13 cellular contexts compared by ENCODE assay signal in the genomic region with DNA sequence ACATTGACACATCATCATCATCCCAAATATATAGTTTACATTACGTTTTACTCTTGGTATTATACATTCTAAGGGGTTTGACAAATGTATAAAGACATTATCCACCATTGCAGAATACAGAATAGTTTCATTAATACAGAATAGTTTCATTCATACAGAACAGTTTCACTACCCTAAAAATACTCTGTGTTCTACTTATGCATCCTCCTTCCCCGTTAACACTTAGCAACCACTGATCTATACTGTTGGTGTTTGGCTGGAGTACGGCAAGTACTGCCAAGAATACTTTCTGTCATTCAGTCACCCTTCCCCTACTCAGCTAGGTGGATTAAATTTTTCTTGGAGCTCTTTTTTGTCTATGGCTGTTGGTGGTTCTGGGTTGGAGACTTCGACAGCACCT. TPM values are rescaled to one million over a fixed set of nuclear protein-coding genes. Genes with fewer than 3 reads are reported as not detected.
A peak's percentile ranks its signal among the peaks of the same experiment; 100 is the strongest.
DNase-seq lines count a peak whose midpoint lies in the region; ATAC-seq and TF ChIP-seq lines count a peak whose summit lies in the region.
"Had no signal": no experiment of that assay in that cellular context is flagged by ENCODE, and none has a peak within 500 bp of the region (broad histone marks: within the 10 kb centered on the region; RNA-seq: fewer than 3 reads in every experiment).

No MANE protein-coding gene starts in this region.

- no peak for TF ChIP-seq CTCF in GM10248 (IDR thresholded peaks at IDR 0.05; ENCODE audit: control extremely low read depth, extremely low read depth, low read depth, missing control alignments)

- POLR2A ChIA-PET in activated CD4-positive, alpha-beta T cell treated with anti-CD3 and anti-CD28 coated beads for 36 hours (lab: Charles Lee), result no interaction called here
- POLR2A ChIA-PET in GM10248 (lab: Yijun Ruan, JAX), result no interaction called here

- H3K27me3 Mint-ChIP-seq in activated CD4-positive, alpha-beta T cell treated with anti-CD3 and anti-CD28 coated beads for 36 hours, result no peaks in the 10 kb centered on the region
- H3K27me3 Mint-ChIP-seq: activated naive CD8-positive, alpha-beta T cell treated with anti-CD3 and anti-CD28 coated beads, Interleukin-2, amount 10 ng/mL, durations not matched to agents 7 days and 5 days had no signal

- CTCF ChIA-PET in activated CD4-positive, alpha-beta T cell treated with anti-CD3 and anti-CD28 coated beads for 36 hours (lab: Charles Lee), result no interaction called here
- CTCF ChIA-PET in GM10248 (lab: Yijun Ruan, JAX), result no interaction called here

- DNase-seq in foreskin melanocyte (peak; percentile 29), GM10248 (ENCODE audit: extremely low spot score) (no peak), SW 1271 (lab: John Stamatoyannopoulos, UW) (no peak)
- DNase-seq in activated CD4-positive, alpha-beta T cell treated with anti-CD3 and anti-CD28 coated beads for 36 hours, result no peak
- DNase-seq: activated naive CD8-positive, alpha-beta T cell treated with anti-CD3 and anti-CD28 coated beads, Interleukin-2, amount 10 ng/mL, durations not matched to agents 7 days and 5 days; dorsolateral prefrontal cortex; heart left ventricle; NCI-H226; retina; SK-N-SH had no signal

- ATAC-seq in GM18909 (IDR thresholded peaks at IDR 0.05; ENCODE audit: poor library complexity, unreplicated experiment) (peak; percentile 99), GM21619 (IDR thresholded peaks at IDR 0.05; ENCODE audit: unreplicated experiment) (peak; percentile 99), HG03135 (IDR thresholded peaks at IDR 0.05; ENCODE audit: unreplicated experiment) (peak; percentile 98)
- ATAC-seq in activated CD4-positive, alpha-beta T cell treated with anti-CD3 and anti-CD28 coated beads for 36 hours, result no peak

- H3K27ac Mint-ChIP-seq in activated CD4-positive, alpha-beta T cell treated with anti-CD3 and anti-CD28 coated beads for 36 hours, result no peak overlapping the region
- H3K27ac Mint-ChIP-seq: activated naive CD8-positive, alpha-beta T cell treated with anti-CD3 and anti-CD28 coated beads, Interleukin-2, amount 10 ng/mL, durations not matched to agents 7 days and 5 days had no signal

- H3K4me3 Mint-ChIP-seq in activated CD4-positive, alpha-beta T cell treated with anti-CD3 and anti-CD28 coated beads for 36 hours, result no peak overlapping the region
- H3K4me3 Mint-ChIP-seq: activated naive CD8-positive, alpha-beta T cell treated with anti-CD3 and anti-CD28 coated beads, Interleukin-2, amount 10 ng/mL, durations not matched to agents 7 days and 5 days had no signal

- intact Hi-C loops in activated CD4-positive, alpha-beta T cell treated with anti-CD3 and anti-CD28 coated beads for 36 hours (cut with DNase I, micrococcal nuclease), result loop anchor here in 1 of 2 experiments (10.0 kb wide), 1 partner anchor 715 kb away; no protein-coding TSS in a partner anchor

- no peaks in the 10 kb centered on the region for H3K4me1 Mint-ChIP-seq in activated CD4-positive, alpha-beta T cell treated with anti-CD3 and anti-CD28 coated beads for 36 hours

- H3K36me3 Mint-ChIP-seq in activated CD4-positive, alpha-beta T cell treated with anti-CD3 and anti-CD28 coated beads for 36 hours (ENCODE audit: low read depth), result no peaks in the 10 kb centered on the region

- H3K9me3 Mint-ChIP-seq in activated CD4-positive, alpha-beta T cell treated with anti-CD3 and anti-CD28 coated beads for 36 hours (ENCODE audit: low read depth), result no peaks in the 10 kb centered on the region
- H3K9me3 Mint-ChIP-seq: activated naive CD8-positive, alpha-beta T cell treated with anti-CD3 and anti-CD28 coated beads, Interleukin-2, amount 10 ng/mL, durations not matched to agents 7 days and 5 days had no signal

RNA-seq across cellular contexts. Expression of a gene that starts 33.4 kb away (rescaled TPM):
- under 1 TPM; 0.37 to 0.53 TPM for total RNA-seq in activated CD4-positive, alpha-beta T cell treated with anti-CD3 and anti-CD28 coated beads for 36 hours
